Comparison of ENCODE assay signal across 2 cellular contexts in genomic region chr15:99257107-99257750, GRCh38.
TF ChIP-seq lines count a peak whose summit lies in the region.

No MANE protein-coding gene starts in this region.

TF ChIP-seq in K562, 482 proteins besides CTCF, POLR2A, EP300 and RAD21 (continued from another document):
- TF ChIP-seq MAFG (tag; conservative IDR thresholded peaks at IDR 0.05) (peak; percentile 33; the same call in 1 of the 2 replicates), MCM3 (IDR thresholded peaks at IDR 0.05) (no peak), ZNF175 (CRISPR knock-in tag; IDR thresholded peaks at IDR 0.05; ENCODE audit: low read depth) (no peak), YBX1 (IDR thresholded peaks at IDR 0.05) (no peak), ZNF785 (CRISPR knock-in tag; IDR thresholded peaks at IDR 0.05) (no peak), CBX1 (IDR thresholded peaks at IDR 0.05; ENCODE audit: low read depth) (no peak), GATA2 (CRISPR knock-in tag; IDR thresholded peaks at IDR 0.05) (no peak)

TF ChIP-seq in HepG2, 621 proteins besides CTCF, POLR2A, EP300 and RAD21 (continued from another document):
- TF ChIP-seq, protein P1, sequence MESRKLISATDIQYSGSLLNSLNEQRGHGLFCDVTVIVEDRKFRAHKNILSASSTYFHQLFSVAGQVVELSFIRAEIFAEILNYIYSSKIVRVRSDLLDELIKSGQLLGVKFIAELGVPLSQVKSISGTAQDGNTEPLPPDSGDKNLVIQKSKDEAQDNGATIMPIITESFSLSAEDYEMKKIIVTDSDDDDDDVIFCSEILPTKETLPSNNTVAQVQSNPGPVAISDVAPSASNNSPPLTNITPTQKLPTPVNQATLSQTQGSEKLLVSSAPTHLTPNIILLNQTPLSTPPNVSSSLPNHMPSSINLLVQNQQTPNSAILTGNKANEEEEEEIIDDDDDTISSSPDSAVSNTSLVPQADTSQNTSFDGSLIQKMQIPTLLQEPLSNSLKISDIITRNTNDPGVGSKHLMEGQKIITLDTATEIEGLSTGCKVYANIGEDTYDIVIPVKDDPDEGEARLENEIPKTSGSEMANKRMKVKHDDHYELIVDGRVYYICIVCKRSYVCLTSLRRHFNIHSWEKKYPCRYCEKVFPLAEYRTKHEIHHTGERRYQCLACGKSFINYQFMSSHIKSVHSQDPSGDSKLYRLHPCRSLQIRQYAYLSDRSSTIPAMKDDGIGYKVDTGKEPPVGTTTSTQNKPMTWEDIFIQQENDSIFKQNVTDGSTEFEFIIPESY (CRISPR knock-in tag; IDR thresholded peaks at IDR 0.05), result peak; percentile 72
- TF ChIP-seq HNRNPLL (IDR thresholded peaks at IDR 0.05; ENCODE audit: low read depth, low read length, poor library complexity, severe bottlenecking) (no peak), JDP2 (CRISPR knock-in tag; IDR thresholded peaks at IDR 0.05; ENCODE audit: borderline replicate concordance) (no peak), ZNF850 (CRISPR knock-in tag; conservative IDR thresholded peaks at IDR 0.05) (no peak), ZNF230 (CRISPR knock-in tag; IDR thresholded peaks at IDR 0.05) (no peak)
- TF ChIP-seq, protein P2, sequence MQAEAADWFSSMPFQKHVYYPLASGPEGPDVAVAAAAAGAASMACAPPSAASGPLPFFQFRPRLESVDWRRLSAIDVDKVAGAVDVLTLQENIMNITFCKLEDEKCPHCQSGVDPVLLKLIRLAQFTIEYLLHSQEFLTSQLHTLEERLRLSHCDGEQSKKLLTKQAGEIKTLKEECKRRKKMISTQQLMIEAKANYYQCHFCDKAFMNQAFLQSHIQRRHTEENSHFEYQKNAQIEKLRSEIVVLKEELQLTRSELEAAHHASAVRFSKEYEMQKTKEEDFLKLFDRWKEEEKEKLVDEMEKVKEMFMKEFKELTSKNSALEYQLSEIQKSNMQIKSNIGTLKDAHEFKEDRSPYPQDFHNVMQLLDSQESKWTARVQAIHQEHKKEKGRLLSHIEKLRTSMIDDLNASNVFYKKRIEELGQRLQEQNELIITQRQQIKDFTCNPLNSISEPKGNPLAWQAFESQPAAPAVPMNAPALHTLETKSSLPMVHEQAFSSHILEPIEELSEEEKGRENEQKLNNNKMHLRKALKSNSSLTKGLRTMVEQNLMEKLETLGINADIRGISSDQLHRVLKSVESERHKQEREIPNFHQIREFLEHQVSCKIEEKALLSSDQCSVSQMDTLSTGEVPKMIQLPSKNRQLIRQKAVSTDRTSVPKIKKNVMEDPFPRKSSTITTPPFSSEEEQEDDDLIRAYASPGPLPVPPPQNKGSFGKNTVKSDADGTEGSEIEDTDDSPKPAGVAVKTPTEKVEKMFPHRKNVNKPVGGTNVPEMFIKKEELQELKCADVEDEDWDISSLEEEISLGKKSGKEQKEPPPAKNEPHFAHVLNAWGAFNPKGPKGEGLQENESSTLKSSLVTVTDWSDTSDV (CRISPR knock-in tag; IDR thresholded peaks at IDR 0.05), result no peak
